In genomic region chr5:177490992-177491391, GRCh38 we compare ENCODE assay signal across 17 cellular contexts. TPM values are rescaled to one million over a fixed set of nuclear protein-coding genes. Genes with fewer than 3 reads are reported as not detected.
DNase-seq lines count a peak whose midpoint lies in the region; ATAC-seq, FAIRE-seq and TF ChIP-seq lines count a peak whose summit lies in the region.
"Had no signal": no experiment of that assay in that cellular context is flagged by ENCODE, and none has a peak within 500 bp of the region (broad histone marks: within the 10 kb centered on the region; RNA-seq: fewer than 3 reads in every experiment).

No MANE protein-coding gene starts in this region.

- H3K27me3 Mint-ChIP-seq in astrocyte (ENCODE audit: low read depth, unreplicated experiment) (no peaks in the 10 kb centered on the region), mesothelial cell of epicardium (ENCODE audit: low read depth) (no peaks in the 10 kb centered on the region)
- H3K27me3 Mint-ChIP-seq: CD4-positive, CD25-positive, alpha-beta regulatory T cell had no signal

- H3K4me2 ChIP-seq in astrocyte (ENCODE audit: low read length): peak overlapping the region; percentile 55
- H3K4me2 ChIP-seq: KMS-11 had no signal

- no peak for DNase-seq in astrocyte (ENCODE audit: low read depth)
- DNase-seq in mesothelial cell of epicardium (ENCODE audit: low spot score in 2 of 2, unreplicated experiment in 2 of 2): no peak
- DNase-seq in tibial artery: no peak
- DNase-seq in COLO829 (ENCODE audit: low spot score): no peak
- DNase-seq in GDM1 (lab: John Stamatoyannopoulos, UW): no peak
- DNase-seq: DMS79 treated with DMSO at 0.1 percent for 48 hours; NCI-H1105 treated with DMSO at 0.1 percent for 48 hours; NCI-H2227 treated with DMSO at 0.1 percent for 48 hours; NK-92 treated with Interleukin-12 subunit alpha and Interleukin-12 subunit beta, amount 100 ng/mL, for 24 hours; occipital lobe; upper lobe of right lung had no signal

- intact Hi-C loops in tibial artery (cut with DNase I; ENCODE audit: low total_unique reads): no loop called here

- H3K4me1 ChIP-seq in HUES48 (ENCODE audit: control insufficient read depth, insufficient read depth, low read length) (peaks cover 22% of the 10 kb centered on the region), astrocyte (ENCODE audit: insufficient read depth, low read length) (peaks cover 64% of the 10 kb centered on the region), tibial artery (peaks cover 7 to 70% (median 66%) of the 10 kb centered on the region in 4 donors)

- no peak for TF ChIP-seq CTCF in astrocyte (IDR thresholded peaks at IDR 0.05; ENCODE audit: insufficient read depth, low read depth, low read length)
- TF ChIP-seq CTCF in mesothelial cell of epicardium (IDR thresholded peaks at IDR 0.05; ENCODE audit: unreplicated experiment): no peak
- TF ChIP-seq CTCF in tibial artery (IDR thresholded peaks at IDR 0.05): no peak

- H3K4me1 Mint-ChIP-seq in astrocyte (ENCODE audit: low read depth, unreplicated experiment) (peaks cover 32% of the 10 kb centered on the region), mesothelial cell of epicardium (peaks cover 35% of the 10 kb centered on the region)

- H3K9ac ChIP-seq in HUES48 (ENCODE audit: low read depth, low read length): no peak overlapping the region
- no peak overlapping the region for H3K9ac ChIP-seq in astrocyte (ENCODE audit: low read length)
- H3K9ac ChIP-seq: KMS-11 had no signal

- ATAC-seq in GM18517 (IDR thresholded peaks at IDR 0.05; ENCODE audit: unreplicated experiment): no peak
- ATAC-seq in activated CD4-positive, CD25-positive, alpha-beta regulatory T cell treated with anti-CD3 and anti-CD28 coated beads, Interleukin-2, amount 50 U/mL, for 24 hours: no peak

- H3K36me3 ChIP-seq in HUES48 (ENCODE audit: control insufficient read depth, insufficient read depth, low read length) (peaks cover 75% of the 10 kb centered on the region), astrocyte (ENCODE audit: insufficient read depth, low read length) (peaks cover 47% of the 10 kb centered on the region), tibial artery (peaks cover 57 to 67% (median 59%) of the 10 kb centered on the region in 3 donors)

- H4K20me1 ChIP-seq in astrocyte (ENCODE audit: insufficient read depth, low read length): peaks cover 81% of the 10 kb centered on the region

- H3K27ac Mint-ChIP-seq in astrocyte (ENCODE audit: unreplicated experiment): peak overlapping the region; percentile 69
- H3K27ac Mint-ChIP-seq in mesothelial cell of epicardium: peak overlapping the region; percentile 53

- H3K27ac ChIP-seq in HUES48 (ENCODE audit: low read depth, low read length): peak overlapping the region; percentile 45
- peak overlapping the region; percentile 31 for H3K27ac ChIP-seq in astrocyte (ENCODE audit: low read depth, low read length)
- peak overlapping the region; percentile 92 to 100 for H3K27ac ChIP-seq in tibial artery
- H3K27ac ChIP-seq: KMS-11, upper lobe of right lung had no signal

- no peak for FAIRE-seq in astrocyte (lab: Jason Lieb, UNC)
- FAIRE-seq: keratinocyte had no signal

- H2AFZ ChIP-seq in astrocyte (ENCODE audit: low read depth, low read length): no peak overlapping the region

- H3K9me3 Mint-ChIP-seq in astrocyte (ENCODE audit: unreplicated experiment) (no peaks in the 10 kb centered on the region), mesothelial cell of epicardium (no peaks in the 10 kb centered on the region)

- no peak overlapping the region for H3K4me3 ChIP-seq in HUES48 (ENCODE audit: low read depth, low read length)
- H3K4me3 ChIP-seq in astrocyte (ENCODE audit: insufficient read depth, low read depth, low read length): no peak overlapping the region
- H3K4me3 ChIP-seq in tibial artery: no peak overlapping the region
- H3K4me3 ChIP-seq: upper lobe of right lung had no signal

- H3K36me3 Mint-ChIP-seq in astrocyte (ENCODE audit: low read depth, unreplicated experiment): peaks cover 10% of the 10 kb centered on the region
- peaks cover 31% of the 10 kb centered on the region for H3K36me3 Mint-ChIP-seq in mesothelial cell of epicardium

- H3K79me2 ChIP-seq in astrocyte (ENCODE audit: insufficient read depth, low read length): peaks cover 90% of the 10 kb centered on the region

- H3K4me3 Mint-ChIP-seq in astrocyte (ENCODE audit: unreplicated experiment) (peak overlapping the region; percentile 62), mesothelial cell of epicardium (no peak overlapping the region)
- H3K4me3 Mint-ChIP-seq: CD4-positive, CD25-positive, alpha-beta regulatory T cell had no signal

- no peaks in the 10 kb centered on the region for H3K9me3 ChIP-seq in HUES48 (ENCODE audit: control insufficient read depth, insufficient read depth, low read length)
- H3K9me3 ChIP-seq in astrocyte (ENCODE audit: insufficient read depth, low read depth, low read length): no peaks in the 10 kb centered on the region
- no peaks in the 10 kb centered on the region for H3K9me3 ChIP-seq in tibial artery
- H3K9me3 ChIP-seq: upper lobe of right lung had no signal

- H3K27me3 ChIP-seq in HUES48 (ENCODE audit: control insufficient read depth, insufficient read depth, low read length): no peaks in the 10 kb centered on the region
- H3K27me3 ChIP-seq in astrocyte (ENCODE audit: insufficient read depth, low read length): no peaks in the 10 kb centered on the region
- H3K27me3 ChIP-seq in tibial artery: no peaks in the 10 kb centered on the region
- H3K27me3 ChIP-seq: upper lobe of right lung had no signal

RNA-seq across cellular contexts. Expression of gene PDLIM7, which starts 6.4 kb away (rescaled TPM):
- total RNA-seq in astrocyte: 590 and 591 TPM in 2 replicates
- 472 to 494 TPM (median 482 TPM) in 3 replicates for total RNA-seq in mesothelial cell of epicardium

RNA-seq across cellular contexts. Expression of gene DBN1, which starts 17.6 kb away (rescaled TPM):
- total RNA-seq in astrocyte (350 and 371 TPM in 2 replicates), mesothelial cell of epicardium (365 to 369 TPM (median 367 TPM) in 3 replicates)

RNA-seq across cellular contexts. Expression of gene DOK3, which starts 18.6 kb away (rescaled TPM):
- 15.6 and 16.3 TPM in 2 replicates for total RNA-seq in astrocyte
- 4.7 to 7.8 TPM (median 5.8 TPM) in 3 replicates for total RNA-seq in mesothelial cell of epicardium

RNA-seq across cellular contexts. Expression of gene DDX41, which starts 25.8 kb away (rescaled TPM):
- total RNA-seq in astrocyte: 92.5 and 99.5 TPM in 2 replicates
- 91.2 to 101 TPM (median 95.4 TPM) in 3 replicates for total RNA-seq in mesothelial cell of epicardium

RNA-seq across cellular contexts. Expression of gene PRR7, which starts 44.4 kb away (rescaled TPM):
- total RNA-seq in astrocyte (9.9 TPM in 2 replicates), mesothelial cell of epicardium (5.3 to 5.9 TPM (median 5.7 TPM) in 3 replicates)

Comparison
In these comparisons a context has a peak if more than half of its experiments do, and no peak if none do; other contexts are left out.
1. H3K27ac ChIP-seq: peak in every context shown above with its lines; median percentile 96 in tibial artery; 45 in HUES48; 31 in astrocyte.